In the genomic region with DNA sequence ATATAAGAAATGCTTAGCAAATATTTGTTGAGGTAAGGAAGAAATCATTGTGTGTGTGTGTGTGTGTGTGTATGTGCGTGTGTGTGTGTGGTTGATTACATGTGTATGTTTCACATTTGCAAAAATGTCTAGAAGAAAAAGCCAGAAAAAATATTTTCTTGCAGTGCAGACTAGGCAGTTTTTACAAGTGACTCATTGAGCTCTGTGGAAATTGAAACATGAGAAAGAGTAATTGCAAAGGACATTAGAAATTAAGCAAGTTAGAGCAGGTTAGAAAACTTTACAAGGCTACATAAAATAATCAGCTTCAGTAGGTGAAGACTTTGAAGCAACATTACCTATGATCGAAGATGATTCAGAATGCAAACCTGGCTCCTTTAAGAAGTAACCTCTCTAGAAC, we compare ENCODE assay signal across 21 cellular contexts.
"Had no signal": no experiment of that assay in that cellular context is flagged by ENCODE, and none has a peak within 500 bp of the region (broad histone marks: within the 10 kb centered on the region; RNA-seq: fewer than 3 reads in every experiment).

No MANE protein-coding gene starts in this region.

- H3K9me3 Mint-ChIP-seq: mesothelial cell of epicardium had no signal

- H3K27me3 ChIP-seq: esophagus squamous epithelium, neutrophil, sigmoid colon, spleen, upper lobe of left lung had no signal

- H3K4me3 Mint-ChIP-seq: activated CD4-positive, alpha-beta T cell treated with anti-CD3 and anti-CD28 coated beads, Interleukin-2, amount 10 ng/mL, durations not matched to agents 24 days and 14 days; activated CD8-positive, alpha-beta T cell treated with anti-CD3 and anti-CD28 coated beads for 36 hours; activated naive CD4-positive, alpha-beta T cell treated with anti-CD3 and anti-CD28 coated beads for 36 hours; activated naive CD8-positive, alpha-beta T cell treated with anti-CD3 and anti-CD28 coated beads, Interleukin-2, amount 50 U/mL, for 24 hours; dendritic cell treated with granulocyte-macrophage colony-stimulating factor and Interleukin-4, amounts not matched to agents 40 ng/mL and 50 ng/mL, for 4 days; mesothelial cell of epicardium; natural killer cell treated with Interleukin-12 subunit alpha and Interleukin-12 subunit beta and Interleukin-15 and Interleukin-18, amount 100 ng/mL, for 72 hours; stimulated activated naive B cell treated with anti-CD40 and anti-IgM and Interleukin-4, amounts not matched to agents 10 μg/mL and 1 μg/mL and 100 μg/mL, for 72 hours had no signal

- H3K27me3 Mint-ChIP-seq: activated CD4-positive, alpha-beta T cell treated with anti-CD3 and anti-CD28 coated beads, Interleukin-2, amount 10 ng/mL, durations not matched to agents 24 days and 14 days; activated CD8-positive, alpha-beta T cell treated with anti-CD3 and anti-CD28 coated beads for 36 hours; activated naive CD8-positive, alpha-beta T cell treated with anti-CD3 and anti-CD28 coated beads, Interleukin-2, amount 50 U/mL, for 24 hours; dendritic cell treated with granulocyte-macrophage colony-stimulating factor and Interleukin-4, amounts not matched to agents 40 ng/mL and 50 ng/mL, for 4 days; natural killer cell treated with Interleukin-12 subunit alpha and Interleukin-12 subunit beta and Interleukin-15 and Interleukin-18, amount 100 ng/mL, for 72 hours; stimulated activated naive B cell treated with anti-CD40 and anti-IgM and Interleukin-4, amounts not matched to agents 10 μg/mL and 1 μg/mL and 100 μg/mL, for 72 hours had no signal

- H3K4me1 ChIP-seq: esophagus squamous epithelium, lower lobe of right lung, sigmoid colon, spleen, upper lobe of left lung had no signal

- H3K27ac Mint-ChIP-seq: activated CD4-positive, alpha-beta T cell treated with anti-CD3 and anti-CD28 coated beads, Interleukin-2, amount 10 ng/mL, durations not matched to agents 24 days and 14 days; activated CD8-positive, alpha-beta T cell treated with anti-CD3 and anti-CD28 coated beads for 36 hours; activated naive CD4-positive, alpha-beta T cell treated with anti-CD3 and anti-CD28 coated beads for 36 hours; activated naive CD8-positive, alpha-beta T cell treated with anti-CD3 and anti-CD28 coated beads, Interleukin-2, amount 50 U/mL, for 24 hours; dendritic cell treated with granulocyte-macrophage colony-stimulating factor and Interleukin-4, amounts not matched to agents 40 ng/mL and 50 ng/mL, for 4 days; mesothelial cell of epicardium; natural killer cell treated with Interleukin-12 subunit alpha and Interleukin-12 subunit beta and Interleukin-15 and Interleukin-18, amount 100 ng/mL, for 72 hours; stimulated activated naive B cell treated with anti-CD40 and anti-IgM and Interleukin-4, amounts not matched to agents 10 μg/mL and 1 μg/mL and 100 μg/mL, for 72 hours had no signal

- DNase-seq: activated CD4-positive, alpha-beta T cell treated with anti-CD3 and anti-CD28 coated beads, Interleukin-2, amount 10 ng/mL, durations not matched to agents 24 days and 14 days; activated CD8-positive, alpha-beta T cell treated with anti-CD3 and anti-CD28 coated beads for 36 hours; activated naive CD4-positive, alpha-beta T cell treated with anti-CD3 and anti-CD28 coated beads for 36 hours; activated naive CD8-positive, alpha-beta T cell treated with anti-CD3 and anti-CD28 coated beads, Interleukin-2, amount 50 U/mL, for 24 hours; activated T-cell treated with anti-CD3 and anti-CD28 coated beads, Interleukin-2, amount 50 U/mL, for 1 hour; aorta; effector CD8-positive, alpha-beta T cell; esophagus squamous epithelium; hypothalamus; lower lobe of right lung; sigmoid colon; spleen; stimulated activated naive B cell treated with anti-CD40 and anti-IgM and Interleukin-4, amounts not matched to agents 10 μg/mL and 1 μg/mL and 100 μg/mL, for 72 hours; T-helper 1 cell; T-helper 9 cell; upper lobe of left lung had no signal

- H3K4me1 Mint-ChIP-seq: activated CD4-positive, alpha-beta T cell treated with anti-CD3 and anti-CD28 coated beads, Interleukin-2, amount 10 ng/mL, durations not matched to agents 24 days and 14 days; activated naive CD8-positive, alpha-beta T cell treated with anti-CD3 and anti-CD28 coated beads, Interleukin-2, amount 50 U/mL, for 24 hours; stimulated activated naive B cell treated with anti-CD40 and anti-IgM and Interleukin-4, amounts not matched to agents 10 μg/mL and 1 μg/mL and 100 μg/mL, for 72 hours had no signal

- H3K9me3 ChIP-seq: esophagus squamous epithelium, lower lobe of right lung, neutrophil, sigmoid colon, thoracic aorta, upper lobe of left lung had no signal

- H3K4me3 ChIP-seq: esophagus squamous epithelium, lower lobe of right lung, sigmoid colon, spleen, thoracic aorta, upper lobe of left lung had no signal

- H3K27ac ChIP-seq: esophagus squamous epithelium, lower lobe of right lung, neutrophil, sigmoid colon, spleen, thoracic aorta, upper lobe of left lung had no signal

- ATAC-seq: activated CD8-positive, alpha-beta T cell treated with anti-CD3 and anti-CD28 coated beads for 36 hours; activated naive CD8-positive, alpha-beta T cell treated with anti-CD3 and anti-CD28 coated beads, Interleukin-2, amount 50 U/mL, for 24 hours; lower lobe of right lung; natural killer cell treated with Interleukin-12 subunit alpha and Interleukin-12 subunit beta and Interleukin-15 and Interleukin-18, amount 100 ng/mL, for 72 hours; stimulated activated naive B cell treated with anti-CD40 and anti-IgM and Interleukin-4, amounts not matched to agents 10 μg/mL and 1 μg/mL and 100 μg/mL, for 72 hours had no signal

- H3K36me3 Mint-ChIP-seq: mesothelial cell of epicardium; stimulated activated naive B cell treated with anti-CD40 and anti-IgM and Interleukin-4, amounts not matched to agents 10 μg/mL and 1 μg/mL and 100 μg/mL, for 72 hours had no signal

- H3K36me3 ChIP-seq: esophagus squamous epithelium, lower lobe of right lung, neutrophil, sigmoid colon, spleen, thoracic aorta, upper lobe of left lung had no signal
